ENCODE assay signal across 10 cellular contexts in the genomic region with DNA sequence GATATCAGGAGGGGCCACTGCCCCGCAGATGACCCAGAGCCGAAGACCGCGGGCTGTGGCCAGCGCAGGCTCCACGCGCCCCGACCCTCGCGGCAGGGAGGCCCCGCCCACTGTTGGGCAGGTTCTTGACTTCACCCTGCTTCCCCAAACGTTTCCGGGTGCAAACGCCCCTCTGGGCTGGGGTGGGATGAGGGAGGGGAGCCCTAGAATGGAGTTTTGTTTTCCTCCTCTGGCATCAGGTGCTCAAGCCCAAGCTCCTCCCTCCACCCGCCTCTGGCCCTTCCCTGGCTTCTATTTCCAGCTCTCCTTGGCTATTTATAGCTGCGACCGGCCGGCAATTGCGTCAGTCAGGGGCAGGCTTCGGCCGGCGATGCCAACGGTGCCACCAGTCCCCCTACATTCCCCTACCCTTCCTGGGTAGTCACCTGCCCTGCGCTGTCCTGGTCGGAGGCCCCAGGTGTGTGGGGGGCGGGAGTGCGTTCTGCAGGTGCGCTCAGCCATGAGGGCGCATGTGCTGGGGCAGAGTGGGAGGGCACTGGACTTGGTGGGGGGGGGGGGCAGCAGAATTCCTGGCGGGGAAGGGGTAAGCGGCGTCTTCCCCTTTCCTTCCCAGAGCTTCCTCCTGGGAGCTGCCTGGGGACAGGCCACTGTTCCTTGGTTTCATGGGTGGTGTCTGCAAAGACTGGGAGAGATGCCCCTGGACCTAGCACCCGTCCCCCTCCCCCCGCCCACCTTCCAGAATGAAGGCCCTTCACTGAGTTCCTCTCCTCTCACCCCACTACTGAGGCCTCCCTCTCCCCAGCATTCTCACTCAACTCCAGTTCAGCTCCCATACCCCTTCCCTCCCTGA. TPM values are rescaled to one million over a fixed set of nuclear protein-coding genes. Genes with fewer than 3 reads are reported as not detected.
DNase-seq lines count a peak whose midpoint lies in the region; ATAC-seq and TF ChIP-seq lines count a peak whose summit lies in the region.
"Had no signal": no experiment of that assay in that cellular context is flagged by ENCODE, and none has a peak within 500 bp of the region (broad histone marks: within the 10 kb centered on the region; RNA-seq: fewer than 3 reads in every experiment).

No MANE protein-coding gene starts in this region.

- POLR2A ChIA-PET in activated CD8-positive, alpha-beta T cell treated with anti-CD3 and anti-CD28 coated beads, Interleukin-2, amount 10 ng/mL, durations not matched to agents 7 days and 5 days (lab: Charles Lee): no interaction called here

- H3K27ac ChIP-seq in left ventricle myocardium inferior (replicated peaks): peak overlapping the region; percentile 87

- H3K4me3 ChIP-seq in left ventricle myocardium inferior: peak overlapping the region; percentile 70

- peaks cover 47% of the 10 kb centered on the region for H3K4me1 ChIP-seq in left ventricle myocardium inferior

- H3K4me1 Mint-ChIP-seq in activated CD8-positive, alpha-beta T cell treated with anti-CD3 and anti-CD28 coated beads, Interleukin-2, amount 10 ng/mL, durations not matched to agents 7 days and 5 days (ENCODE audit: low read depth): peaks cover 4% of the 10 kb centered on the region

- no peak overlapping the region for H3K27ac Mint-ChIP-seq in activated CD8-positive, alpha-beta T cell treated with anti-CD3 and anti-CD28 coated beads, Interleukin-2, amount 10 ng/mL, durations not matched to agents 7 days and 5 days
- H3K27ac Mint-ChIP-seq: CD8-positive, alpha-beta T cell; T-helper 1 cell treated with Interleukin-12 subunit alpha and Interleukin-12 subunit beta and Interleukin-4 antibody, amounts not matched to agents 30 μg/mL and 1 μg/mL, for 36 hours had no signal

- H3K27me3 Mint-ChIP-seq in activated CD8-positive, alpha-beta T cell treated with anti-CD3 and anti-CD28 coated beads, Interleukin-2, amount 10 ng/mL, durations not matched to agents 7 days and 5 days (ENCODE audit: low read depth): peaks cover 29% of the 10 kb centered on the region

- no peaks in the 10 kb centered on the region for H3K36me3 ChIP-seq in left ventricle myocardium inferior

- no peak for ATAC-seq in GM19328 (IDR thresholded peaks at IDR 0.05; ENCODE audit: unreplicated experiment)
- ATAC-seq in activated CD8-positive, alpha-beta T cell treated with anti-CD3 and anti-CD28 coated beads, Interleukin-2, amount 10 ng/mL, durations not matched to agents 7 days and 5 days: no peak
- ATAC-seq: CD8-positive, alpha-beta T cell had no signal

- no peaks in the 10 kb centered on the region for H3K36me3 Mint-ChIP-seq in activated CD8-positive, alpha-beta T cell treated with anti-CD3 and anti-CD28 coated beads, Interleukin-2, amount 10 ng/mL, durations not matched to agents 7 days and 5 days (ENCODE audit: low read depth)
- H3K36me3 Mint-ChIP-seq: CD8-positive, alpha-beta T cell had no signal

- no peak for TF ChIP-seq CTCF in left ventricle myocardium inferior (IDR thresholded peaks at IDR 0.05; ENCODE audit: borderline replicate concordance)

- H3K9me3 Mint-ChIP-seq in activated CD8-positive, alpha-beta T cell treated with anti-CD3 and anti-CD28 coated beads, Interleukin-2, amount 10 ng/mL, durations not matched to agents 7 days and 5 days (ENCODE audit: insufficient read depth): no peaks in the 10 kb centered on the region
- H3K9me3 Mint-ChIP-seq: CD8-positive, alpha-beta T cell; T-helper 1 cell treated with Interleukin-12 subunit alpha and Interleukin-12 subunit beta and Interleukin-4 antibody, amounts not matched to agents 30 μg/mL and 1 μg/mL, for 36 hours had no signal

- peaks cover 43% of the 10 kb centered on the region for H3K27me3 ChIP-seq in left ventricle myocardium inferior (ENCODE audit: low read depth)

- CTCF ChIA-PET in activated CD8-positive, alpha-beta T cell treated with anti-CD3 and anti-CD28 coated beads, Interleukin-2, amount 10 ng/mL, durations not matched to agents 7 days and 5 days (lab: Charles Lee): interaction anchor here (1.8 to 2.2 kb wide), 2 partner anchors 26 to 27 kb away, joined by 6 to 48 read pairs; no protein-coding TSS in a partner anchor

- DNase-seq in SKM-1 treated with dmso at 0.1 percent for 144 hours (lab: John Stamatoyannopoulos, UW; ENCODE audit: unreplicated experiment) (peak; percentile 19), SKM-1 (lab: John Stamatoyannopoulos, UW; ENCODE audit: unreplicated experiment) (no peak), UCSD-AML1 (lab: John Stamatoyannopoulos, UW; ENCODE audit: unreplicated experiment) (peak; percentile 44), left ventricle myocardium inferior (peak; percentile 78), renal cortical epithelial cell (ENCODE audit: low read depth) (peak; percentile 63), GM19240 (ENCODE audit: insufficient read length, low spot score) (no peak)
- no peak for DNase-seq in activated CD8-positive, alpha-beta T cell treated with anti-CD3 and anti-CD28 coated beads, Interleukin-2, amount 10 ng/mL, durations not matched to agents 7 days and 5 days

- H3K4me3 Mint-ChIP-seq in activated CD8-positive, alpha-beta T cell treated with anti-CD3 and anti-CD28 coated beads, Interleukin-2, amount 10 ng/mL, durations not matched to agents 7 days and 5 days: no peak overlapping the region
- H3K4me3 Mint-ChIP-seq: CD8-positive, alpha-beta T cell; T-helper 1 cell treated with Interleukin-12 subunit alpha and Interleukin-12 subunit beta and Interleukin-4 antibody, amounts not matched to agents 30 μg/mL and 1 μg/mL, for 36 hours had no signal

- no peaks in the 10 kb centered on the region for H3K9me3 ChIP-seq in left ventricle myocardium inferior (replicated peaks)

- intact Hi-C loops in left ventricle myocardium inferior (cut with micrococcal nuclease): no loop called here

RNA-seq across cellular contexts. Expression of a gene that starts 23.6 kb away (rescaled TPM):
- total RNA-seq in left ventricle myocardium inferior (15.3 TPM), renal cortical epithelial cell (1.9 and 9.0 TPM in 2 replicates)
- under 1 TPM; 0.13 TPM for total RNA-seq in activated CD8-positive, alpha-beta T cell treated with anti-CD3 and anti-CD28 coated beads, Interleukin-2, amount 10 ng/mL, durations not matched to agents 7 days and 5 days

RNA-seq across cellular contexts. Expression of a gene that starts 36.6 kb away (rescaled TPM):
- total RNA-seq in left ventricle myocardium inferior (not detected), renal cortical epithelial cell (not detected in 2 replicates)
- not detected for total RNA-seq in activated CD8-positive, alpha-beta T cell treated with anti-CD3 and anti-CD28 coated beads, Interleukin-2, amount 10 ng/mL, durations not matched to agents 7 days and 5 days
- total RNA-seq: CD8-positive, alpha-beta T cell had no signal

RNA-seq across cellular contexts. Expression of a gene that starts 49.6 kb away (rescaled TPM):
- total RNA-seq in left ventricle myocardium inferior: not detected
- not detected in 2 replicates for total RNA-seq in renal cortical epithelial cell
- not detected for total RNA-seq in activated CD8-positive, alpha-beta T cell treated with anti-CD3 and anti-CD28 coated beads, Interleukin-2, amount 10 ng/mL, durations not matched to agents 7 days and 5 days
- total RNA-seq: CD8-positive, alpha-beta T cell had no signal

RNA-seq across cellular contexts. Expression of a gene that starts 59.8 kb away (rescaled TPM):
- not detected for total RNA-seq in left ventricle myocardium inferior
- total RNA-seq in renal cortical epithelial cell: not detected in 2 replicates
- total RNA-seq in activated CD8-positive, alpha-beta T cell treated with anti-CD3 and anti-CD28 coated beads, Interleukin-2, amount 10 ng/mL, durations not matched to agents 7 days and 5 days: not detected
- total RNA-seq: CD8-positive, alpha-beta T cell had no signal

Comparison
In these comparisons a context has a peak if more than half of its experiments do, and no peak if none do; other contexts are left out.
1. DNase-seq: peak in SKM-1 treated with dmso at 0.1 percent for 144 hours (single experiment), UCSD-AML1 (single experiment), left ventricle myocardium inferior (single experiment) and renal cortical epithelial cell (single experiment); none in SKM-1 (single experiment), GM19240 (single experiment) and activated CD8-positive, alpha-beta T cell treated with anti-CD3 and anti-CD28 coated beads, Interleukin-2, amount 10 ng/mL, durations not matched to agents 7 days and 5 days (single experiment).